In genomic region chr16:89179148-89179484, GRCh38 we compare ENCODE assay signal across 3 cellular contexts.
TF ChIP-seq lines count a peak whose summit lies in the region.

No MANE protein-coding gene starts in this region.

TF ChIP-seq in K562, 482 proteins besides CTCF, POLR2A, EP300 and RAD21:
- TF ChIP-seq ZNF445 (CRISPR knock-in tag; IDR thresholded peaks at IDR 0.05; ENCODE audit: low read depth) (no peak), BHLHE40 (IDR thresholded peaks at IDR 0.05; ENCODE audit: low read length) (0 out of 2 replicates have a peak, but pooled peaks have one; percentile 13)

TF ChIP-seq in H1, 55 proteins besides CTCF, POLR2A, EP300 and RAD21:
- no peak for TF ChIP-seq MAFK (IDR thresholded peaks at IDR 0.05; ENCODE audit: low read depth, low read length)
- no peak for TF ChIP-seq FOSL1 (IDR thresholded peaks at IDR 0.05; ENCODE audit: insufficient read depth, low read depth, low read length)
- no peak for TF ChIP-seq SP1 (IDR thresholded peaks at IDR 0.05; ENCODE audit: low read depth, low read length)
- no peak for TF ChIP-seq CHD7 (IDR thresholded peaks at IDR 0.05; ENCODE audit: insufficient replicate concordance, low read length)
- no peak for TF ChIP-seq TBP (IDR thresholded peaks at IDR 0.05; ENCODE audit: low read depth, low read length)
- TF ChIP-seq BCL11A (IDR thresholded peaks at IDR 0.05; ENCODE audit: low read depth in 2 of 2, low read length in 2 of 2), result no peak
- TF ChIP-seq RNF2 (IDR thresholded peaks at IDR 0.05; ENCODE audit: borderline replicate concordance, low read depth, low read length, missing control alignments, poor library complexity, severe bottlenecking), result no peak
- no peak for TF ChIP-seq CEBPB (IDR thresholded peaks at IDR 0.05; ENCODE audit: low read depth, low read length)
- no peak for TF ChIP-seq SIX5 (IDR thresholded peaks at IDR 0.05; ENCODE audit: low read depth, low read length)
- no peak for TF ChIP-seq JUND (IDR thresholded peaks at IDR 0.05; ENCODE audit: low read length)
- no peak for TF ChIP-seq TAF1 (IDR thresholded peaks at IDR 0.05; ENCODE audit: low read depth, low read length)

TF ChIP-seq in SK-N-SH treated with all-trans-retinoic acid at 6 μM for 48 hours, 23 proteins besides CTCF, POLR2A, EP300 and RAD21:
- TF ChIP-seq ZFP30 (CRISPR knock-in tag; IDR thresholded peaks at IDR 0.05) (no peak), CSRNP3 (CRISPR knock-in tag; IDR thresholded peaks at IDR 0.05) (no peak), BACH2 (CRISPR knock-in tag; IDR thresholded peaks at IDR 0.05; ENCODE audit: borderline replicate concordance) (no peak), SNAI2 (CRISPR knock-in tag; IDR thresholded peaks at IDR 0.05) (no peak), TCF4 (CRISPR knock-in tag; IDR thresholded peaks at IDR 0.05; ENCODE audit: borderline replicate concordance) (no peak), ZC3H10 (CRISPR knock-in tag; IDR thresholded peaks at IDR 0.05) (no peak), POU6F1 (CRISPR knock-in tag; IDR thresholded peaks at IDR 0.05; ENCODE audit: borderline replicate concordance, low read depth) (no peak), OSR1 (CRISPR knock-in tag; IDR thresholded peaks at IDR 0.05) (no peak), CSDC2 (CRISPR knock-in tag; IDR thresholded peaks at IDR 0.05) (no peak), RARB (CRISPR knock-in tag; IDR thresholded peaks at IDR 0.05) (no peak), PPARA (CRISPR knock-in tag; IDR thresholded peaks at IDR 0.05; ENCODE audit: borderline replicate concordance) (no peak), ARNTL (CRISPR knock-in tag; IDR thresholded peaks at IDR 0.05; ENCODE audit: borderline replicate concordance, low read depth) (no peak), ZNF70 (CRISPR knock-in tag; IDR thresholded peaks at IDR 0.05) (no peak), ZNF8 (CRISPR knock-in tag; IDR thresholded peaks at IDR 0.05) (no peak), TSHZ2 (CRISPR knock-in tag; IDR thresholded peaks at IDR 0.05) (no peak), CREB5 (CRISPR knock-in tag; IDR thresholded peaks at IDR 0.05; ENCODE audit: low read depth) (no peak), GLIS3 (CRISPR knock-in tag; IDR thresholded peaks at IDR 0.05) (no peak), PATZ1 (CRISPR knock-in tag; IDR thresholded peaks at IDR 0.05; ENCODE audit: borderline replicate concordance) (no peak)
